ENCODE assay signal across 1 cellular context in the genomic region with DNA sequence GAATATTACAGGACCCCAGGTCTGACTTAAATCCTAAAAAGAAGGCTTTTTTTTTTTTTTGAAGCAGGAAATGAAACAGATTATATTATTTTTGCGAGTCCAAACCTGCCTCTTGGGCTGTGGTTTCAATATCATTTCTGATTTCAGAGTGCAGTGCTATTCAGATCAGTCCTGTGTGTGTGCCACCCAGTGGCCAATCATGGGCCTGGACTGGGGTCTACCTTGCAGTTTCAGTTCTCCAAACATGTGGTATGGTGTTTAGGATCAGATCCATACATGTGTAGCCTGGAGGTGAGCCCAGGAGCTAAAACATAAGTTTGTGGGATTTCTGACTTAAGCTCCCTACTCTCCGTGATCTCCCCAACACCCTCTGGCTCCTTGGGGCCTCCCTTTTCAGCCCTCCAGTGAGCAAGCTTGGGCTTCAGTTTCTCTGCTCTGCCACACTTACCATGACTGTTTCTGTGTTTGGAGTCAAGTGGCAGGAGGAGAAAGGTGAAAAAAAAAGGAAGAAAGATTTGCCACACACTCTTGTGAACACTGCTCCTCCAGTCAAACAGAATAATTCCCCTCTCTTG.
TF ChIP-seq lines count a peak whose summit lies in the region.

No MANE protein-coding gene starts in this region.

TF ChIP-seq in endothelial cell of umbilical vein, 7 proteins besides CTCF, POLR2A, EP300 and RAD21 (continued from another document):
- TF ChIP-seq EZH2 (IDR thresholded peaks at IDR 0.05; ENCODE audit: borderline replicate concordance, low read depth, low read length, severe bottlenecking) (no peak), GATA2 (IDR thresholded peaks at IDR 0.05; ENCODE audit: insufficient read depth, insufficient read length, low read depth, low read length) (no peak)
